Comparison of ENCODE assay signal across 8 cellular contexts in genomic region chr16:23836404-23837291, GRCh38. TPM values are rescaled to one million over a fixed set of nuclear protein-coding genes. Genes with fewer than 3 reads are reported as not detected.
DNase-seq lines count a peak whose midpoint lies in the region; ATAC-seq and TF ChIP-seq lines count a peak whose summit lies in the region.

No MANE protein-coding gene starts in this region.

- no peak overlapping the region for H3K27ac ChIP-seq in SJCRH30

- peak overlapping the region; percentile 78 to 83 for H3K27ac Mint-ChIP-seq in effector memory CD8-positive, alpha-beta T cell

- ATAC-seq in GM18505 (IDR thresholded peaks at IDR 0.05; ENCODE audit: unreplicated experiment) (peak; percentile 32), HG03135 (IDR thresholded peaks at IDR 0.05; ENCODE audit: unreplicated experiment) (peak; percentile 22)
- ATAC-seq in effector memory CD8-positive, alpha-beta T cell (replicated peaks): peak; percentile 54

- H3K4me3 Mint-ChIP-seq in effector memory CD8-positive, alpha-beta T cell: peak overlapping the region; percentile 89 to 98

- DNase-seq in activated CD4-positive, CD25-positive, alpha-beta regulatory T cell (lab: John Stamatoyannopoulos, UW): peak; percentile 21 to 35 (median 32)
- DNase-seq in effector memory CD8-positive, alpha-beta T cell: peak; percentile 41 to 52 (median 41)
- DNase-seq in NCI-H526 (lab: John Stamatoyannopoulos, UW): no peak
- no peak for DNase-seq in kidney tubule cell (ENCODE audit: low spot score)
- DNase-seq in SJCRH30: no peak

- peak overlapping the region; percentile 33 for H2AFZ ChIP-seq in neuron (ENCODE audit: low read depth, low read length)

- no peaks in the 10 kb centered on the region for H3K9me3 ChIP-seq in neuron (ENCODE audit: low read length)
- H3K9me3 ChIP-seq in SJCRH30 (replicated peaks): no peaks in the 10 kb centered on the region

- H3K36me3 ChIP-seq in neuron (ENCODE audit: insufficient read depth, low read length) (no peaks in the 10 kb centered on the region), SJCRH30 (no peaks in the 10 kb centered on the region)

- peak; percentile 69 for TF ChIP-seq POLR2A in GM18505 (IDR thresholded peaks at IDR 0.05; ENCODE audit: borderline replicate concordance, extremely low read depth, insufficient read depth, insufficient read length)

- H3K4me1 ChIP-seq in neuron (ENCODE audit: insufficient read depth, low read length): peaks cover 5% of the 10 kb centered on the region
- H3K4me1 ChIP-seq in SJCRH30: no peaks in the 10 kb centered on the region

- H3K4me3 ChIP-seq in neuron (ENCODE audit: low read length) (no peak overlapping the region), SJCRH30 (no peak overlapping the region)

- peaks cover 42 to 43% of the 10 kb centered on the region in 2 donors for H3K4me1 Mint-ChIP-seq in effector memory CD8-positive, alpha-beta T cell (ENCODE audit: low read depth in 2 of 2)

- H3K27me3 ChIP-seq in neuron (ENCODE audit: insufficient read depth, low read length) (peaks cover 58% of the 10 kb centered on the region), SJCRH30 (no peaks in the 10 kb centered on the region)

- no peaks in the 10 kb centered on the region for H3K9me3 Mint-ChIP-seq in effector memory CD8-positive, alpha-beta T cell

- H3K36me3 Mint-ChIP-seq in effector memory CD8-positive, alpha-beta T cell (ENCODE audit: insufficient read depth): peaks cover 4% of the 10 kb centered on the region

- H3K27me3 Mint-ChIP-seq in effector memory CD8-positive, alpha-beta T cell: no peaks in the 10 kb centered on the region

RNA-seq across cellular contexts. Expression of gene PRKCB, which starts 0.9 kb away (rescaled TPM):
- total RNA-seq in SJCRH30 (2014; rRNA removed; shearing (Covaris generic)): not detected in 2 replicates

Comparison
In these comparisons a context has a peak if more than half of its experiments do, and no peak if none do; other contexts are left out.
1. DNase-seq: peak in activated CD4-positive, CD25-positive, alpha-beta regulatory T cell (4 of 4) and effector memory CD8-positive, alpha-beta T cell (3 of 3); none in NCI-H526 (0 of 2), kidney tubule cell (single experiment) and SJCRH30 (0 of 2).
2. Peak in every context shown above with its lines, with median percentiles within 50 percentile points of each other: ATAC-seq.